Comparison of ENCODE assay signal across 8 cellular contexts in genomic region chr15:89089316-89090230, GRCh38. TPM values are rescaled to one million over a fixed set of nuclear protein-coding genes. Genes with fewer than 3 reads are reported as not detected.
A peak's percentile ranks its signal among the peaks of the same experiment; 100 is the strongest.
DNase-seq lines count a peak whose midpoint lies in the region; ATAC-seq and TF ChIP-seq lines count a peak whose summit lies in the region.

No MANE protein-coding gene starts in this region.

- no peaks in the 10 kb centered on the region for H3K9me3 ChIP-seq in mesodermal cell (ENCODE audit: control insufficient read depth, low read length)

- H3K27me3 Mint-ChIP-seq in IgD-negative memory B cell (no peaks in the 10 kb centered on the region), brain (no peaks in the 10 kb centered on the region)

- peaks cover 7% of the 10 kb centered on the region for H3K36me3 ChIP-seq in mesodermal cell (ENCODE audit: control insufficient read depth, insufficient read depth, low read length)

- no peak for ATAC-seq in GM19351 (IDR thresholded peaks at IDR 0.05; ENCODE audit: unreplicated experiment)
- no peak for ATAC-seq in HG03342 (IDR thresholded peaks at IDR 0.05; ENCODE audit: unreplicated experiment)

- peaks cover 21 to 32% (median 28%) of the 10 kb centered on the region in 3 donors for H3K4me1 Mint-ChIP-seq in IgD-negative memory B cell
- H3K4me1 Mint-ChIP-seq in brain, result peaks cover 60% of the 10 kb centered on the region

- 91 to 100% methylated on average over 2 to 3 of the region's 5 CpGs for WGBS in mesodermal cell (ENCODE audit: insufficient coverage in 2 of 2), 2 experiments

- H3K36me3 Mint-ChIP-seq in IgD-negative memory B cell (peaks cover 2% of the 10 kb centered on the region), brain (peaks cover 17% of the 10 kb centered on the region)

- peak overlapping the region in 3 of 4 donors; percentile 58 to 92 (median 80) for H3K4me3 Mint-ChIP-seq in IgD-negative memory B cell
- H3K4me3 Mint-ChIP-seq in brain, result no peak overlapping the region

- no peaks in the 10 kb centered on the region for H3K9me3 Mint-ChIP-seq in IgD-negative memory B cell
- no peaks in the 10 kb centered on the region for H3K9me3 Mint-ChIP-seq in brain

- DNase-seq in AG09309 (ENCODE audit: low read depth), result no peak
- no peak for DNase-seq in NCI-H748 (lab: John Stamatoyannopoulos, UW; ENCODE audit: unreplicated experiment)
- DNase-seq in GM10266 (ENCODE audit: extremely low spot score), result no peak

- peak overlapping the region; percentile 26 to 45 (median 31) for H3K27ac Mint-ChIP-seq in IgD-negative memory B cell
- H3K27ac Mint-ChIP-seq in brain, result peak overlapping the region in 4 of 5 experiments; percentile 61 to 92 (median 88)

- peaks cover 18% of the 10 kb centered on the region for H3K4me1 ChIP-seq in mesodermal cell (ENCODE audit: control insufficient read depth, insufficient read depth, low read length, poor library complexity, severe bottlenecking)

- H3K27ac ChIP-seq in mesodermal cell (ENCODE audit: low read depth, low read length, severe bottlenecking), result no peak overlapping the region

- TF ChIP-seq CTCF in AG09309 (IDR thresholded peaks at IDR 0.05; ENCODE audit: control insufficient read depth, insufficient read depth, low read depth, low read length, missing control alignments), result no peak
- TF ChIP-seq CTCF in brain (conservative IDR thresholded peaks at IDR 0.05), result no peak
- TF ChIP-seq CTCF in GM10266 (IDR thresholded peaks at IDR 0.05; ENCODE audit: control insufficient read depth, insufficient read depth, low read depth, missing control alignments), result no peak

- peak overlapping the region; percentile 90 for H3K4me3 ChIP-seq in AG09309 (ENCODE audit: control insufficient read depth, low read depth, low read length)
- peak overlapping the region; percentile 79 for H3K4me3 ChIP-seq in mesodermal cell (ENCODE audit: extremely low read depth, insufficient read depth, low read length, poor library complexity, severe bottlenecking)

RNA-seq across cellular contexts. Expression of gene ABHD2, which starts 1.3 kb away (rescaled TPM):
- polyA plus RNA-seq in IgD-negative memory B cell (13.4 TPM), brain (ENCODE audit: insufficient read depth, low read depth, low replicate concordance) (82.7 TPM)
- polyA plus RNA-seq in mesodermal cell (2013, experiment 1 of 2), result 16.4 TPM
- polyA plus RNA-seq in mesodermal cell (2013, experiment 2 of 2), result 16.7 TPM

Comparison
In these comparisons a context has a peak if more than half of its experiments do, and no peak if none do; other contexts are left out.
1. H3K4me3 Mint-ChIP-seq: peak in IgD-negative memory B cell (3 of 4); none in brain (0 of 5).